Comparison of ENCODE assay signal across 29 cellular contexts in the genomic region with DNA sequence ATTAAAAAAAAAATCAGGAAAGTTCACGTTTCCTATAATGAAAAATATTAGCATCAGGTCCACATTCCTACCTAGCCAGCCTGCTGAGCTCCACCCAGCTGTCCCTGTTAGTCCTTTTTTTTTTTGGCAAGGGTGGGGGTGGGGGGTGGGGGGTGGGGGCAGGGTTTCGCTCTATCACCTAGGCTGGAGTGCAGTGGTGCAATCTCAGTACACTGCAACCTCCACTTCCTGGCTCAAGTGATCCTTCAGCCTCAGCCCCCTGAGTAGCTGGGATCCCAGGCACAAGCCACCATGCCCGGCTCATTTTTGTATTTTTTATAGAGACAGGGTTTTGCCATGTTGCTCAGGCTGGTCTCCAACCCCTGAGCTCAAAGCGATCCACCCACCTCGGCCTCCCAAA. TPM values are rescaled to one million over a fixed set of nuclear protein-coding genes. Genes with fewer than 3 reads are reported as not detected.
"Had no signal": no experiment of that assay in that cellular context is flagged by ENCODE, and none has a peak within 500 bp of the region (broad histone marks: within the 10 kb centered on the region; RNA-seq: fewer than 3 reads in every experiment).

No MANE protein-coding gene starts in this region.

- H3K27me3 ChIP-seq: adrenal gland, body of pancreas, breast epithelium, SJSA1 had no signal

- H3K4me1 ChIP-seq: adrenal gland, body of pancreas, breast epithelium, Peyer's patch, SJSA1 had no signal

- H3K36me3 ChIP-seq: adrenal gland, breast epithelium, Peyer's patch, SJSA1 had no signal

- ATAC-seq: activated naive CD4-positive, alpha-beta T cell treated with anti-CD3 and anti-CD28 coated beads, Interleukin-2, amount 50 U/mL, for 72 hours; activated T-cell treated with anti-CD3 and anti-CD28 coated beads, Interleukin-2, amount 50 U/mL, for 4 hours; body of pancreas; PC-3 had no signal

- H3K27ac ChIP-seq: adrenal gland, body of pancreas, breast epithelium, Peyer's patch, SJSA1 had no signal

- H3K4me3 ChIP-seq: adrenal gland, body of pancreas, breast epithelium, Peyer's patch, SJSA1 had no signal

- H3K9ac ChIP-seq: SK-N-SH had no signal

- DNase-seq: activated CD4-positive, alpha-beta T cell treated with anti-CD3 and anti-CD28 coated beads, Interleukin-2, amount 10 ng/mL, durations not matched to agents 7 days and 5 days; activated CD4-positive, alpha-beta T cell treated with anti-CD3 and anti-CD28 coated beads, Interleukin-2, amount 50 U/mL, for 48 hours; activated CD8-positive, alpha-beta memory T cell treated with anti-CD3 and anti-CD28 coated beads, Interleukin-2, amount 50 U/mL, for 4 hours; activated gamma-delta T cell treated with Interleukin-2 at 50 U/mL for 16 hours; activated naive CD4-positive, alpha-beta T cell treated with anti-CD3 and anti-CD28 coated beads for 36 hours; activated T-cell treated with anti-CD3 and anti-CD28 coated beads for 4 hours; activated T-cell treated with anti-CD3 and anti-CD28 coated beads, Interleukin-2, amount 50 U/mL, for 4 hours; adrenal gland; body of pancreas; NCI-H1092 treated with DMSO at 0.1 percent for 48 hours; NCI-H1417; NCI-H146; NCI-H187; NCI-H2029 treated with DMSO at 0.1 percent for 48 hours; NCI-H2107; NCI-H226; NCI-H446 treated with DMSO at 0.1 percent for 48 hours; NCI-H69; NK-92 treated with Interleukin-12 subunit alpha and Interleukin-12 subunit beta, amount 100 ng/mL, for 24 hours; Peyer's patch; RPMI8226; SHP77 treated with DMSO at 0.1 percent for 48 hours; SK-N-SH had no signal

- H3K9me3 ChIP-seq: adrenal gland, body of pancreas, breast epithelium, Peyer's patch, SJSA1 had no signal

RNA-seq across cellular contexts. Expression of a gene that starts 7.5 kb away (rescaled TPM):
- total RNA-seq: activated CD4-positive, alpha-beta T cell treated with anti-CD3 and anti-CD28 coated beads, Interleukin-2, amount 10 ng/mL, durations not matched to agents 7 days and 5 days; activated naive CD4-positive, alpha-beta T cell treated with anti-CD3 and anti-CD28 coated beads for 36 hours; activated T-cell treated with anti-CD3 and anti-CD28 coated beads, Interleukin-2, amount 50 U/mL, for 4 hours; activated T-helper 1 cell treated with anti-CD3 and anti-CD28 coated beads, Interleukin-12 subunit alpha, Interleukin-12 subunit beta, Interleukin-2, Interleukin-4 antibody, amounts not matched to agents 30 ng/mL and 10 ng/mL and 1 ng/mL, durations not matched to agents 14 hours and 24 hours and 36 hours had no signal

RNA-seq across cellular contexts. Expression of a gene that starts 50.7 kb away (rescaled TPM):
- total RNA-seq: activated naive CD4-positive, alpha-beta T cell treated with anti-CD3 and anti-CD28 coated beads for 36 hours; activated naive CD4-positive, alpha-beta T cell treated with anti-CD3 and anti-CD28 coated beads, Interleukin-2, amount 50 U/mL, for 72 hours; activated T-helper 1 cell treated with anti-CD3 and anti-CD28 coated beads, Interleukin-12 subunit alpha, Interleukin-12 subunit beta, Interleukin-2, Interleukin-4 antibody, amounts not matched to agents 30 ng/mL and 10 ng/mL and 1 ng/mL, durations not matched to agents 14 hours and 24 hours and 36 hours; M059J; PC-3; SJSA1 had no signal
